9 cellular contexts compared by ENCODE assay signal in the genomic region with DNA sequence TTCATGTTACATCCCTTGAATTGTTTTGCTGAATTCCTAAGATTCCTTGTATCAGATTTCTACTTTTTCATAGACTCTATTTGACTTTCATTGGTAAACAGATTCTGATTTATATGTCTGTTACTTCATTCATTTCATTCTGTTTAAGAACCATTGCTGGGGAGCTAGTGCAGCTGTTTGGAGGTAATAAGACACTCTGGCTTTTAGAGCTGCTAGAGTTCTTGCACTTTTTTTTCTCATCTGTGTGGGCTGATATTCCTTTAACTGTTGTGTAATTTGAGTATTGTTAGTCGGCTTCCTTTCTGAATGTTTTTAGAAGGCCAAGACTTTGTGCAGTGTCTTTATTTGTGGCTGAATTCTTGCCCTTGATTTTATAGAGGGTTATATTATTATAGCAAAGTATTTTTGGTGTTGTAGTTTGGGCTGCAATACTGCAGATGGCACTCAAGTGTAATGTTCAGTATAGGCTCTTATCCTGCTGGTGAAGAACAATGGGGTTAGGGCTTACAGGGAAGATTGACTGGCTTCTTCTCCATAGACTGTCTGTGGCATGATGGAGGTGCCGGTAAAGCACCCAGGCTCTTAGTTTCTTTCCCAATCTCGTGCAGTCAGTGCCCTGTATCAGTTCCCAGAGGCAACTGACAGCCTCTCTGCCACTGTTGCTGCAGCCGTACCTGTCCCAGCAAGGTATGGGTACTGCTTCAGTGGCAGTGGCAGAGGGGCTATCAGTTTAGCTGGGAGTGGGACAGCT.
DNase-seq lines count a peak whose midpoint lies in the region; ATAC-seq and TF ChIP-seq lines count a peak whose summit lies in the region.
"Had no signal": no experiment of that assay in that cellular context is flagged by ENCODE, and none has a peak within 500 bp of the region (broad histone marks: within the 10 kb centered on the region; RNA-seq: fewer than 3 reads in every experiment).

No MANE protein-coding gene starts in this region.

- no peak overlapping the region for H3K27ac ChIP-seq in right atrium auricular region
- H3K27ac ChIP-seq: HL-60 had no signal

- no peaks in the 10 kb centered on the region for H3K27me3 ChIP-seq in right atrium auricular region

- no peaks in the 10 kb centered on the region for H3K4me1 ChIP-seq in right atrium auricular region

- DNase-seq in AG10803 (ENCODE audit: low read depth), result peak; percentile 60
- DNase-seq in NCI-H82 treated with DMSO at 0.1 percent for 48 hours (lab: John Stamatoyannopoulos, UW; ENCODE audit: unreplicated experiment), result peak; percentile 3
- peak; percentile 67 for DNase-seq in fibroblast of the aortic adventitia (ENCODE audit: low read depth)
- no peak for DNase-seq in right atrium auricular region (ENCODE audit: low spot score)
- DNase-seq in stimulated activated CD4-positive, alpha-beta T cell treated with anti-CD3 and anti-CD28 coated beads, Interleukin-2, amount 100 ng/mL, for 48 hours, result no peak
- no peak for DNase-seq in activated CD8-positive, alpha-beta memory T cell treated with anti-CD3 and anti-CD28 coated beads, Interleukin-2, amount 50 U/mL, for 4 hours

- ATAC-seq in GM19043 (IDR thresholded peaks at IDR 0.05; ENCODE audit: low read depth, unreplicated experiment) (peak; percentile 81), HG03342 (IDR thresholded peaks at IDR 0.05; ENCODE audit: unreplicated experiment) (peak; percentile 93)

- peak; percentile 77 for TF ChIP-seq CTCF in AG10803 (conservative IDR thresholded peaks at IDR 0.05; ENCODE audit: low read length)
- TF ChIP-seq CTCF in fibroblast of the aortic adventitia (IDR thresholded peaks at IDR 0.05; ENCODE audit: insufficient read depth, low read length), result peak; percentile 61
- TF ChIP-seq CTCF in right atrium auricular region (IDR thresholded peaks at IDR 0.05), result no peak

- H3K36me3 ChIP-seq in right atrium auricular region, result no peaks in the 10 kb centered on the region

- no peak overlapping the region for H3K4me3 ChIP-seq in AG10803 (ENCODE audit: low read length)
- H3K4me3 ChIP-seq in fibroblast of the aortic adventitia (ENCODE audit: low read depth, low read length), result no peak overlapping the region
- no peak overlapping the region for H3K4me3 ChIP-seq in right atrium auricular region

- peaks cover 0 to 30% of the 10 kb centered on the region in 2 donors for H3K9me3 ChIP-seq in right atrium auricular region

Comparison
In these comparisons a context has a peak if more than half of its experiments do, and no peak if none do; other contexts are left out.
1. DNase-seq: peak in AG10803 (single experiment), NCI-H82 treated with DMSO at 0.1 percent for 48 hours (single experiment) and fibroblast of the aortic adventitia (single experiment); none in right atrium auricular region (single experiment), stimulated activated CD4-positive, alpha-beta T cell treated with anti-CD3 and anti-CD28 coated beads, Interleukin-2, amount 100 ng/mL, for 48 hours (0 of 2) and activated CD8-positive, alpha-beta memory T cell treated with anti-CD3 and anti-CD28 coated beads, Interleukin-2, amount 50 U/mL, for 4 hours (single experiment).
2. CTCF ChIP-seq: peak in AG10803 (single experiment) and fibroblast of the aortic adventitia (single experiment); none in right atrium auricular region (0 of 2).